Comparison of ENCODE assay signal across 17 cellular contexts in the genomic region with DNA sequence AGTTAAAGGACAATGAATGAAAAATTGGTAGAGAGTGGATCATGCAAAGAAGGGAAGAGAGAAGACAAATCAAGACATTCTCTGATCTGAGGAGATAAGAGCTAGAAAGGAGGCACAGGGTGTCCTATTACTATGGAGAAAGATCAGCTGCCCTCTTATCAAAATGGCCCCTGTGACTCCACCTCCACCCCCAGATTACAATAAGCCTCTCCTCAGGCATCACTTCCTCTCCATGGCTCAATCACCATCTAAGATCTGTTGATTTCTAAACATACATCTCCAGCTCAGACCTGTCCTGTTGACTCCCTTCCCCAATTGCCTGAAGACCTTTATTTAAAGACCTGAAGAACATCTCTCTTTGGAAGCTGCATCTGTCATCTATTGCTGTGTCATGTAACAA. TPM values are rescaled to one million over a fixed set of nuclear protein-coding genes. Genes with fewer than 3 reads are reported as not detected.
DNase-seq lines count a peak whose midpoint lies in the region; ATAC-seq, FAIRE-seq and TF ChIP-seq lines count a peak whose summit lies in the region.
"Had no signal": no experiment of that assay in that cellular context is flagged by ENCODE, and none has a peak within 500 bp of the region (broad histone marks: within the 10 kb centered on the region; RNA-seq: fewer than 3 reads in every experiment).

No MANE protein-coding gene starts in this region.

- no peak for TF ChIP-seq CTCF in gastrocnemius medialis (IDR thresholded peaks at IDR 0.05 in 4 of 5, conservative IDR thresholded peaks at IDR 0.05 in 1 of 5)

- FAIRE-seq in GM19239 (lab: Jason Lieb, UNC): peak; percentile 44
- FAIRE-seq: keratinocyte had no signal

- in situ Hi-C loops in gastrocnemius medialis (cut with MboI; ENCODE audit: low sequenced_read_pairs in 4 of 4): no loop called here

- ATAC-seq in CD4-positive, CD25-positive, alpha-beta regulatory T cell (ENCODE audit: low read depth in 2 of 2): no peak
- ATAC-seq in gastrocnemius medialis: no peak

- H3K27me3 ChIP-seq in CD4-positive, CD25-positive, alpha-beta regulatory T cell (ENCODE audit: control insufficient read depth, insufficient read depth, low read length): no peaks in the 10 kb centered on the region
- H3K27me3 ChIP-seq in gastrocnemius medialis: no peaks in the 10 kb centered on the region
- H3K27me3 ChIP-seq: breast epithelium had no signal

- H3K4me1 Mint-ChIP-seq in CD4-positive, CD25-positive, alpha-beta regulatory T cell: peaks cover 41 to 58% (median 50%) of the 10 kb centered on the region in 4 donors
- H3K4me1 Mint-ChIP-seq in immature natural killer cell: peaks cover 38 to 61% of the 10 kb centered on the region in 2 donors

- H3K9me3 ChIP-seq in CD4-positive, CD25-positive, alpha-beta regulatory T cell (ENCODE audit: control insufficient read depth in 2 of 2, low read length in 2 of 2): peaks cover 0 to 6% of the 10 kb centered on the region in 2 experiments
- no peaks in the 10 kb centered on the region for H3K9me3 ChIP-seq in gastrocnemius medialis
- H3K9me3 ChIP-seq: thoracic aorta had no signal

- H3K4me3 Mint-ChIP-seq in CD4-positive, CD25-positive, alpha-beta regulatory T cell: no peak overlapping the region
- no peak overlapping the region for H3K4me3 Mint-ChIP-seq in immature natural killer cell

- no peak overlapping the region for H3K27ac ChIP-seq in CD4-positive, CD25-positive, alpha-beta regulatory T cell (ENCODE audit: insufficient read depth, low read length, poor library complexity, severe bottlenecking)
- no peak overlapping the region for H3K27ac ChIP-seq in gastrocnemius medialis
- H3K27ac ChIP-seq: breast epithelium, thoracic aorta had no signal

- TF ChIP-seq POLR2A in gastrocnemius medialis (IDR thresholded peaks at IDR 0.05): no peak

- H3K27me3 Mint-ChIP-seq in CD4-positive, CD25-positive, alpha-beta regulatory T cell: no peaks in the 10 kb centered on the region
- peaks cover 0 to 3% (median 2%) of the 10 kb centered on the region in 3 donors for H3K27me3 Mint-ChIP-seq in immature natural killer cell (ENCODE audit: low read depth in 3 of 3)

- no peak for DNase-seq in CD4-positive, CD25-positive, alpha-beta regulatory T cell
- DNase-seq in GM19239 (ENCODE audit: insufficient read length, low spot score) (no peak), SKM-1 treated with dmso at 0.1 percent for 144 hours (lab: John Stamatoyannopoulos, UW; ENCODE audit: unreplicated experiment) (peak; percentile 42), immature natural killer cell (no peak), SW480 (ENCODE audit: low spot score) (no peak), gastrocnemius medialis (no peak), dermis blood vessel endothelial cell (no peak)
- DNase-seq: activated CD4-positive, alpha-beta T cell treated with anti-CD3 and anti-CD28 coated beads, Interleukin-2, amount 50 U/mL, for 48 hours; activated gamma-delta T cell treated with Interleukin-2 at 50 U/mL for 16 hours; mesenchymal stem cell; NCI-H1930; NCI-H69; retina; T-helper 9 cell had no signal

- no peak overlapping the region for H3K4me3 ChIP-seq in CD4-positive, CD25-positive, alpha-beta regulatory T cell (ENCODE audit: low read depth, low read length)
- no peak overlapping the region for H3K4me3 ChIP-seq in gastrocnemius medialis
- H3K4me3 ChIP-seq: breast epithelium, thoracic aorta had no signal

- peaks cover 0 to 9% (median 4%) of the 10 kb centered on the region in 7 donors for H3K9me3 Mint-ChIP-seq in CD4-positive, CD25-positive, alpha-beta regulatory T cell
- peaks cover 0 to 9% (median 1%) of the 10 kb centered on the region in 6 donors for H3K9me3 Mint-ChIP-seq in immature natural killer cell

- H3K27ac Mint-ChIP-seq in CD4-positive, CD25-positive, alpha-beta regulatory T cell: peak overlapping the region; percentile 47 to 67 (median 64)
- peak overlapping the region; percentile 54 to 83 (median 68) for H3K27ac Mint-ChIP-seq in immature natural killer cell

- peaks cover 82% of the 10 kb centered on the region for H3K36me3 Mint-ChIP-seq in CD4-positive, CD25-positive, alpha-beta regulatory T cell
- H3K36me3 Mint-ChIP-seq in immature natural killer cell: peaks cover 63 to 79% (median 75%) of the 10 kb centered on the region in 3 donors

- intact Hi-C loops in gastrocnemius medialis (cut with DNase I; ENCODE audit: low total_unique reads): no loop called here

- peaks cover 17% of the 10 kb centered on the region for H3K4me1 ChIP-seq in CD4-positive, CD25-positive, alpha-beta regulatory T cell (ENCODE audit: control insufficient read depth, insufficient read depth, low read length, poor library complexity, severe bottlenecking)
- H3K4me1 ChIP-seq in gastrocnemius medialis: no peaks in the 10 kb centered on the region
- H3K4me1 ChIP-seq: breast epithelium had no signal

- peaks cover 85% of the 10 kb centered on the region for H3K36me3 ChIP-seq in CD4-positive, CD25-positive, alpha-beta regulatory T cell (ENCODE audit: control insufficient read depth, insufficient read depth, low read length)
- peaks cover 0 to 24% of the 10 kb centered on the region in 2 donors for H3K36me3 ChIP-seq in gastrocnemius medialis

RNA-seq across cellular contexts. Expression of a gene that starts 43.2 kb away (rescaled TPM):
- total RNA-seq in CD4-positive, CD25-positive, alpha-beta regulatory T cell: 335 TPM
- 100 to 1,000 TPM; 116 to 130 (median 122) TPM for polyA plus RNA-seq in CD4-positive, CD25-positive, alpha-beta regulatory T cell
- 100 to 1,000 TPM in 1 of 3 donors, 10 to 100 TPM in 2; 85.8 to 221 (median 94.5) TPM for polyA plus RNA-seq in immature natural killer cell
- total RNA-seq in gastrocnemius medialis (10 to 100 TPM; 18.2 to 30.7 (median 19.5) TPM), dermis blood vessel endothelial cell (96.0 and 96.4 TPM in 2 replicates)
